8 cellular contexts compared by ENCODE assay signal in genomic region chrX:104156630-104157529, GRCh38. TPM values are rescaled to one million over a fixed set of nuclear protein-coding genes. Genes with fewer than 3 reads are reported as not detected.
A peak's percentile ranks its signal among the peaks of the same experiment; 100 is the strongest.
DNase-seq lines count a peak whose midpoint lies in the region; ATAC-seq and TF ChIP-seq lines count a peak whose summit lies in the region.

SLC25A53 (minus strand) TSS chrX:104157009; CDS start chrX:104105257, 51,752 bp downstream.

- in situ Hi-C loops in GM18951 (cut with MboI; ENCODE audit: low sequenced_read_pairs, unreplicated experiment), result no loop called here

- no peak for TF ChIP-seq CTCF in kidney epithelial cell (IDR thresholded peaks at IDR 0.05; ENCODE audit: insufficient read depth, low read length, poor library complexity, severe bottlenecking)

- no peaks in the 10 kb centered on the region for H3K27me3 ChIP-seq in kidney epithelial cell (ENCODE audit: control insufficient read depth, insufficient read depth, low read length)

- peak; percentile 59 for TF ChIP-seq POLR2A in GM18951 (IDR thresholded peaks at IDR 0.05; ENCODE audit: extremely low read depth, insufficient read depth, insufficient read length)

- no peaks in the 10 kb centered on the region for H3K36me3 ChIP-seq in kidney epithelial cell (ENCODE audit: control insufficient read depth, insufficient read depth, low read length)

- ATAC-seq in HG03175 (IDR thresholded peaks at IDR 0.05; ENCODE audit: unreplicated experiment), result peak; percentile 97
- ATAC-seq in activated CD4-positive, CD25-positive, alpha-beta regulatory T cell treated with anti-CD3 and anti-CD28 coated beads, Interleukin-2, amount 50 U/mL, for 24 hours, result peak; percentile 87 to 88

- peak within 1 kb of the TSS; percentile 50 for H3K4me3 ChIP-seq in kidney epithelial cell (ENCODE audit: low read depth, low read length)

- peak; percentile 56 for DNase-seq in AG08396 (ENCODE audit: low spot score)
- peak; percentile 99 for DNase-seq in NCI-H2227 treated with DMSO at 0.1 percent for 48 hours (lab: John Stamatoyannopoulos, UW)
- DNase-seq in cerebellar nuclear complex (lab: John Stamatoyannopoulos, UW), result peak; percentile 0 to 21
- peak; percentile 29 for DNase-seq in kidney epithelial cell (ENCODE audit: low read depth)
- peak; percentile 60 to 65 for DNase-seq in stimulated activated CD4-positive, alpha-beta T cell treated with anti-CD3 and anti-CD28 coated beads, Interleukin-15, amount 100 ng/mL, for 48 hours (ENCODE audit: low read depth in 2 of 2)

RNA-seq across cellular contexts. Expression of gene SLC25A53, which starts in this region (rescaled TPM):
- 3.4 and 7.7 TPM in 2 replicates for total RNA-seq in kidney epithelial cell

Comparison
In these comparisons a context has a peak if more than half of its experiments do, and no peak if none do; other contexts are left out.
1. Peak in every context shown above with its lines: DNase-seq, ATAC-seq and H3K4me3 ChIP-seq.
2. DNase-seq: peak in every context shown above with its lines; median percentile 99 in NCI-H2227 treated with DMSO at 0.1 percent for 48 hours; 62 in stimulated activated CD4-positive, alpha-beta T cell treated with anti-CD3 and anti-CD28 coated beads, Interleukin-15, amount 100 ng/mL, for 48 hours; 56 in AG08396; 29 in kidney epithelial cell; 10 in cerebellar nuclear complex.